19 cellular contexts compared by ENCODE assay signal in the genomic region with DNA sequence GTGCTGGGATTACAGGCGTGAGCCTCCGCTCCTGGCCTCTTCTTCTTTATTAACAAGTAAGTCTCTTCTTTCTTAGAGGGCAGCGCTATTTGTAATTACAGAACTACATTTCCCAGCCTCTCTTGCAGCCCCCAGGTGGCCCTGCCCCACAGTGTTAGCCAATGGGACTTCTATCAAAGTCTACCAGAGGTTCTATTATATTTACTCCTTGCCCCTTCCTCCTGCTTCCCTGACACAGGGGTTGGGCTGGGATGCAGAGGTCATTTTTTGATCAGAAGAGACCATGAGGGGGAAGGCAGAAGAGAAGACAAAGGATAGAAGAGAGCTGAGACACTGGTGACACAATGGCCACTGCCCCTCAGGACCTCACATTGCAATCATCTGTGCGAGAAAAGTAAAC.
"Had no signal": no experiment of that assay in that cellular context is flagged by ENCODE, and none has a peak within 500 bp of the region (broad histone marks: within the 10 kb centered on the region; RNA-seq: fewer than 3 reads in every experiment).

No MANE protein-coding gene starts in this region.

- H3K27ac ChIP-seq: RWPE1 had no signal

- H3K9me3 ChIP-seq: SK-N-SH had no signal

- H3K4me1 Mint-ChIP-seq: IgD-negative memory B cell had no signal

- H3K9ac ChIP-seq: SK-N-SH had no signal

- DNase-seq: KBM-7, MV-4-11, NCI-H1048, NCI-H1105, NCI-H1417, NCI-H1436 treated with DMSO at 0.1 percent for 48 hours, NCI-H1694, NCI-H187 treated with DMSO at 0.1 percent for 48 hours, NCI-H2029 treated with DMSO at 0.1 percent for 48 hours, NCI-H2107, NCI-H2227 treated with DMSO at 0.1 percent for 48 hours, NCI-H524, NCI-H69, NCI-H774, SHP77, SK-N-SH, SW 1271 had no signal

- H3K4me3 Mint-ChIP-seq: IgD-negative memory B cell had no signal

- H3K4me2 ChIP-seq: SK-N-SH had no signal
